ENCODE assay signal across 22 cellular contexts in genomic region chr15:22420340-22420739, GRCh38. TPM values are rescaled to one million over a fixed set of nuclear protein-coding genes. Genes with fewer than 3 reads are reported as not detected.
"Had no signal": no experiment of that assay in that cellular context is flagged by ENCODE, and none has a peak within 500 bp of the region (broad histone marks: within the 10 kb centered on the region; RNA-seq: fewer than 3 reads in every experiment).

No MANE protein-coding gene starts in this region.

RNA-seq across cellular contexts. Expression of gene GOLGA6L22, which starts 38.4 kb away (rescaled TPM):
- total RNA-seq: activated B cell treated with CpG ODN at 0.5 μM for 24 hours; activated CD4-positive, alpha-beta memory T cell treated with anti-CD3 and anti-CD28 coated beads for 36 hours; activated CD4-positive, alpha-beta T cell treated with anti-CD3 and anti-CD28 coated beads, Interleukin-2, amount 10 ng/mL, durations not matched to agents 24 days and 14 days; activated CD8-positive, alpha-beta memory T cell treated with anti-CD3 and anti-CD28 coated beads for 36 hours; activated CD8-positive, alpha-beta T cell treated with anti-CD3 and anti-CD28 coated beads for 36 hours; activated naive CD4-positive, alpha-beta T cell treated with anti-CD3 and anti-CD28 coated beads for 36 hours; activated naive CD4-positive, alpha-beta T cell treated with anti-CD3 and anti-CD28 coated beads, Interleukin-2, amount 50 U/mL, for 72 hours; activated naive CD8-positive, alpha-beta T cell treated with anti-CD3 and anti-CD28 coated beads for 36 hours; activated T-cell treated with anti-CD3 and anti-CD28 coated beads, Interleukin-2, amount 50 U/mL, for 4 hours; activated T-cell treated with anti-CD3 and anti-CD28 coated beads, Interleukin-2, amount 50 U/mL, for 72 hours; activated T-helper 1 cell treated with anti-CD3 and anti-CD28 coated beads, Interleukin-12 subunit alpha, Interleukin-12 subunit beta, Interleukin-2, Interleukin-4 antibody, amounts not matched to agents 30 ng/mL and 10 ng/mL and 1 ng/mL, durations not matched to agents 14 hours and 24 hours and 36 hours; activated T-helper 17 cell treated with anti-CD3 and anti-CD28 coated beads, Interleukin-2, amount 50 U/mL, for 72 hours; adrenal gland; aorta; astrocyte; bronchial epithelial cell; cardiac muscle cell; chondrocyte; T-cell; T-helper 1 cell treated with Interleukin-12 subunit alpha and Interleukin-12 subunit beta and Interleukin-4 antibody, amounts not matched to agents 30 ng/mL and 1 ng/mL, for 36 hours; T-helper 17 cell; T-helper 2 cell treated with Interferon-gamma antibody and Interleukin-4, amounts not matched to agents 100 ng/mL and 5 ng/mL, for 36 hours had no signal
- polyA plus RNA-seq: adrenal gland, aorta, cardiac muscle cell had no signal
